22 cellular contexts compared by ENCODE assay signal in the genomic region with DNA sequence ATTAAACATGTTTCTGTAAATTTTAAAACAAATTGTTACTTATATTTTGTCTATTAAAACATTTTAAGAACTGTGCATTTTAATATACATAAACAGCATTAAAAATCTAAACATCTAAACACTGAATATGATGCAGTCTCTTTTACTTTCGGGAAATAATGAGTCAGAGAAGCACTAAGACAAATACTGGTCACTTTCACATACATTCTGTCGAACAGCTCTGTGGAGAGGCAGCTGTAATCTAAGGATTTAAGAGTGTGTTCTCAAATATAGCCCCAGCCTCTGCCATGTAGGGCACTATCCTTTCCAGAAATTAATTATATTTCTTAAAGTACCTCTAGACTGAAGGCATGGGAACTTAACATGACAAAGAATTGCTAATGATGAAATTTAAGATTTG.
"Had no signal": no experiment of that assay in that cellular context is flagged by ENCODE, and none has a peak within 500 bp of the region (broad histone marks: within the 10 kb centered on the region; RNA-seq: fewer than 3 reads in every experiment).

No MANE protein-coding gene starts in this region.

- H3K4me3 ChIP-seq: colonic mucosa, ovary, right lobe of liver, skin epidermis, testis, transverse colon had no signal

- DNase-seq: activated CD4-positive, alpha-beta T cell treated with anti-CD3 and anti-CD28 coated beads, Interleukin-2, amount 50 U/mL, for 1 hour; activated CD8-positive, alpha-beta T cell treated with anti-CD3 and anti-CD28 coated beads for 36 hours; activated gamma-delta T cell treated with Interleukin-2 at 50 U/mL for 16 hours; activated naive CD4-positive, alpha-beta T cell treated with anti-CD3 and anti-CD28 coated beads, Interleukin-2, amount 50 U/mL, for 16 hours; activated T-cell treated with anti-CD3 and anti-CD28 coated beads, Interleukin-2, amount 50 U/mL, for 4 hours; amygdala; colonic mucosa; head of caudate nucleus; hippocampal formation; left cardiac atrium; left ventricle myocardium superior; ovary; right lobe of liver; stimulated activated CD4-positive, alpha-beta T cell treated with anti-CD3 and anti-CD28 coated beads, Interleukin-12 subunit alpha, Interleukin-12 subunit beta, amount 100 ng/mL, for 4 hours; stimulated activated CD4-positive, alpha-beta T cell treated with anti-CD3 and anti-CD28 coated beads, Interleukin-4, amount 100 ng/mL, for 1 hour; stimulated activated naive CD8-positive, alpha-beta T cell treated with anti-CD3 and anti-CD28 coated beads, Interleukin-15, Interleukin-2, amounts not matched to agents 100 U/mL and 50 U/mL, for 24 hours; T-helper 17 cell; T1000; testis; transverse colon had no signal

- ATAC-seq: activated CD8-positive, alpha-beta T cell treated with anti-CD3 and anti-CD28 coated beads for 36 hours; activated T-cell treated with anti-CD3 and anti-CD28 coated beads, Interleukin-2, amount 50 U/mL, for 4 hours; activated T-helper 17 cell treated with anti-CD3 and anti-CD28 coated beads, Interleukin-2, amount 50 U/mL, for 72 hours; left cardiac atrium; left ventricle myocardium superior; right lobe of liver; stimulated activated naive CD8-positive, alpha-beta T cell treated with anti-CD3 and anti-CD28 coated beads, Interleukin-15, Interleukin-2, amounts not matched to agents 100 U/mL and 50 U/mL, for 24 hours; T-helper 17 cell had no signal
